Comparison of ENCODE assay signal across 18 cellular contexts in genomic region chr1:151805066-151805820, GRCh38. TPM values are rescaled to one million over a fixed set of nuclear protein-coding genes. Genes with fewer than 3 reads are reported as not detected.
"Had no signal": no experiment of that assay in that cellular context is flagged by ENCODE, and none has a peak within 500 bp of the region (broad histone marks: within the 10 kb centered on the region; RNA-seq: fewer than 3 reads in every experiment).

A gene with protein sequence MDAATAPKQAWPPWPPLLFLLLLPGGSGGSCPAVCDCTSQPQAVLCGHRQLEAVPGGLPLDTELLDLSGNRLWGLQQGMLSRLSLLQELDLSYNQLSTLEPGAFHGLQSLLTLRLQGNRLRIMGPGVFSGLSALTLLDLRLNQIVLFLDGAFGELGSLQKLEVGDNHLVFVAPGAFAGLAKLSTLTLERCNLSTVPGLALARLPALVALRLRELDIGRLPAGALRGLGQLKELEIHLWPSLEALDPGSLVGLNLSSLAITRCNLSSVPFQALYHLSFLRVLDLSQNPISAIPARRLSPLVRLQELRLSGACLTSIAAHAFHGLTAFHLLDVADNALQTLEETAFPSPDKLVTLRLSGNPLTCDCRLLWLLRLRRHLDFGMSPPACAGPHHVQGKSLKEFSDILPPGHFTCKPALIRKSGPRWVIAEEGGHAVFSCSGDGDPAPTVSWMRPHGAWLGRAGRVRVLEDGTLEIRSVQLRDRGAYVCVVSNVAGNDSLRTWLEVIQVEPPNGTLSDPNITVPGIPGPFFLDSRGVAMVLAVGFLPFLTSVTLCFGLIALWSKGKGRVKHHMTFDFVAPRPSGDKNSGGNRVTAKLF (minus strand): TSS chr1:151805419. CDS start chr1:151802704, 2,715 bp downstream.

- H3K27ac Mint-ChIP-seq: activated CD4-positive, alpha-beta T cell treated with anti-CD3 and anti-CD28 coated beads, Interleukin-2, amount 10 ng/mL, durations not matched to agents 24 days and 14 days; activated naive CD4-positive, alpha-beta T cell treated with anti-CD3 and anti-CD28 coated beads for 36 hours; activated naive CD8-positive, alpha-beta T cell treated with anti-CD3 and anti-CD28 coated beads, Interleukin-2, amount 50 U/mL, for 24 hours; immature natural killer cell had no signal

- ATAC-seq: activated naive CD8-positive, alpha-beta T cell treated with anti-CD3 and anti-CD28 coated beads, Interleukin-2, amount 50 U/mL, for 24 hours had no signal

- H3K27ac ChIP-seq: epithelial cell of prostate, pancreas had no signal

- H3K27me3 ChIP-seq: pancreas had no signal

- H3K9me3 Mint-ChIP-seq: activated CD4-positive, alpha-beta T cell treated with anti-CD3 and anti-CD28 coated beads, Interleukin-2, amount 10 ng/mL, durations not matched to agents 24 days and 14 days; activated naive CD4-positive, alpha-beta T cell treated with anti-CD3 and anti-CD28 coated beads for 36 hours; activated naive CD8-positive, alpha-beta T cell treated with anti-CD3 and anti-CD28 coated beads, Interleukin-2, amount 50 U/mL, for 24 hours; immature natural killer cell had no signal

- H3K36me3 Mint-ChIP-seq: immature natural killer cell had no signal

- H3K9me3 ChIP-seq: pancreas had no signal

- DNase-seq: activated CD4-positive, alpha-beta T cell treated with anti-CD3 and anti-CD28 coated beads, Interleukin-2, amount 10 ng/mL, durations not matched to agents 24 days and 14 days; activated CD4-positive, CD25-positive, alpha-beta regulatory T cell; activated CD8-positive, alpha-beta memory T cell treated with anti-CD3 and anti-CD28 coated beads for 24 hours; activated naive CD4-positive, alpha-beta T cell treated with anti-CD3 and anti-CD28 coated beads for 36 hours; activated naive CD8-positive, alpha-beta T cell treated with anti-CD3 and anti-CD28 coated beads, Interleukin-2, amount 50 U/mL, for 24 hours; activated T-cell treated with anti-CD3 and anti-CD28 coated beads for 4 hours; aorta; effector CD8-positive, alpha-beta T cell; foreskin melanocyte; immature natural killer cell; midbrain; stimulated activated CD4-positive, alpha-beta T cell treated with anti-CD3 and anti-CD28 coated beads, Interleukin-4, amount 100 ng/mL, for 1 hour; stimulated activated naive CD4-positive, alpha-beta T cell; SW 1271 had no signal

- H3K4me3 Mint-ChIP-seq: activated CD4-positive, alpha-beta T cell treated with anti-CD3 and anti-CD28 coated beads, Interleukin-2, amount 10 ng/mL, durations not matched to agents 24 days and 14 days; activated naive CD4-positive, alpha-beta T cell treated with anti-CD3 and anti-CD28 coated beads for 36 hours; activated naive CD8-positive, alpha-beta T cell treated with anti-CD3 and anti-CD28 coated beads, Interleukin-2, amount 50 U/mL, for 24 hours; immature natural killer cell had no signal

- H3K4me3 ChIP-seq: lung, pancreas had no signal

RNA-seq across cellular contexts. Expression of the gene that starts here (rescaled TPM):
- polyA plus RNA-seq: aorta, fibroblast of lung had no signal
